Comparison of ENCODE assay signal across 1 cellular context in genomic region chr9:120928720-120929389, GRCh38.
TF ChIP-seq lines count a peak whose summit lies in the region.

No MANE protein-coding gene starts in this region.

TF ChIP-seq in HepG2, 621 proteins besides CTCF, POLR2A, EP300 and RAD21 (continued from another document and continues in another):
- TF ChIP-seq ZNF687 (CRISPR knock-in tag; IDR thresholded peaks at IDR 0.05) (peak; percentile 94), ZNF546 (CRISPR knock-in tag; conservative IDR thresholded peaks at IDR 0.05) (peak; percentile 84), ZFY (CRISPR knock-in tag; IDR thresholded peaks at IDR 0.05) (peak; percentile 83), WIZ (CRISPR knock-in tag; IDR thresholded peaks at IDR 0.05) (0 out of 2 replicates have a peak, but pooled peaks have one; percentile 40), MED1 (CRISPR knock-in tag; IDR thresholded peaks at IDR 0.05) (no peak; the same call in 1 of the 2 replicates), CBX1 (IDR thresholded peaks at IDR 0.05; ENCODE audit: low read depth) (no peak), MED8 (CRISPR knock-in tag; IDR thresholded peaks at IDR 0.05; ENCODE audit: insufficient replicate concordance) (no peak), TCF12 (IDR thresholded peaks at IDR 0.05) (no peak), TCF12 (CRISPR knock-in tag; IDR thresholded peaks at IDR 0.05) (peak; percentile 16; the same call in 1 of the 2 replicates), SPEN (CRISPR knock-in tag; IDR thresholded peaks at IDR 0.05; ENCODE audit: low read depth) (peak; percentile 71), ZNF607 (CRISPR knock-in tag; IDR thresholded peaks at IDR 0.05; ENCODE audit: borderline replicate concordance) (peak; percentile 77; the same call in 1 of the 2 replicates), KDM2A (CRISPR knock-in tag; IDR thresholded peaks at IDR 0.05; ENCODE audit: borderline replicate concordance, low read depth) (peak; percentile 68), ZNF343 (CRISPR knock-in tag; IDR thresholded peaks at IDR 0.05) (0 out of 2 replicates have a peak, but pooled peaks have one; percentile 40), HOXA3 (CRISPR knock-in tag; IDR thresholded peaks at IDR 0.05) (peak; percentile 44; the same call in 1 of the 2 replicates), ZNF775 (CRISPR knock-in tag; IDR thresholded peaks at IDR 0.05; ENCODE audit: borderline replicate concordance) (no peak), KDM5A (IDR thresholded peaks at IDR 0.05; ENCODE audit: borderline replicate concordance, low read length) (no peak), ZNF564 (CRISPR knock-in tag; IDR thresholded peaks at IDR 0.05) (0 out of 2 replicates have a peak, but pooled peaks have one; percentile 52), ZBTB25 (CRISPR knock-in tag; IDR thresholded peaks at IDR 0.05) (peak; percentile 86; the same call in 1 of the 2 replicates), SIN3B (IDR thresholded peaks at IDR 0.05; ENCODE audit: low read length) (no peak), ZNF251 (CRISPR knock-in tag; IDR thresholded peaks at IDR 0.05) (no peak), PRDM15 (CRISPR knock-in tag; IDR thresholded peaks at IDR 0.05) (no peak), ZNF713 (CRISPR knock-in tag; IDR thresholded peaks at IDR 0.05) (no peak), ZNF33A (CRISPR knock-in tag; IDR thresholded peaks at IDR 0.05; ENCODE audit: borderline replicate concordance) (no peak), SATB2 (CRISPR knock-in tag; IDR thresholded peaks at IDR 0.05) (no peak; the same call in 1 of the 2 replicates), GFI1 (CRISPR knock-in tag; IDR thresholded peaks at IDR 0.05; ENCODE audit: borderline replicate concordance) (0 out of 2 replicates have a peak, but pooled peaks have one; percentile 17), SOX13 (IDR thresholded peaks at IDR 0.05) (no peak; the same call in 1 of the 2 replicates), SOX13 (CRISPR knock-in tag; conservative IDR thresholded peaks at IDR 0.05 in 1 of 2, IDR thresholded peaks at IDR 0.05 in 1 of 2) (no peak), HNRNPL (IDR thresholded peaks at IDR 0.05; ENCODE audit: low read depth, low read length) (no peak), ZBTB7A (CRISPR knock-in tag; IDR thresholded peaks at IDR 0.05) (0 out of 2 replicates have a peak, but pooled peaks have one; percentile 2), ZNF615 (CRISPR knock-in tag; IDR thresholded peaks at IDR 0.05; ENCODE audit: borderline replicate concordance) (no peak), ZNF670 (CRISPR knock-in tag; IDR thresholded peaks at IDR 0.05; ENCODE audit: borderline replicate concordance) (no peak), MAZ (IDR thresholded peaks at IDR 0.05; ENCODE audit: borderline replicate concordance, low read depth, low read length) (no peak), MAZ (CRISPR knock-in tag; IDR thresholded peaks at IDR 0.05; ENCODE audit: low read depth) (peak; percentile 49; the same call in 1 of the 2 replicates), KDM4B (CRISPR knock-in tag; IDR thresholded peaks at IDR 0.05) (no peak)
- TF ChIP-seq, protein P1, sequence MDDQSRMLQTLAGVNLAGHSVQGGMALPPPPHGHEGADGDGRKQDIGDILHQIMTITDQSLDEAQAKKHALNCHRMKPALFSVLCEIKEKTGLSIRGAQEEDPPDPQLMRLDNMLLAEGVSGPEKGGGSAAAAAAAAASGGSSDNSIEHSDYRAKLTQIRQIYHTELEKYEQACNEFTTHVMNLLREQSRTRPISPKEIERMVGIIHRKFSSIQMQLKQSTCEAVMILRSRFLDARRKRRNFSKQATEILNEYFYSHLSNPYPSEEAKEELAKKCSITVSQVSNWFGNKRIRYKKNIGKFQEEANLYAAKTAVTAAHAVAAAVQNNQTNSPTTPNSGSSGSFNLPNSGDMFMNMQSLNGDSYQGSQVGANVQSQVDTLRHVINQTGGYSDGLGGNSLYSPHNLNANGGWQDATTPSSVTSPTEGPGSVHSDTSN (CRISPR knock-in tag; IDR thresholded peaks at IDR 0.05; ENCODE audit: borderline replicate concordance): no peak
- TF ChIP-seq, protein P2, sequence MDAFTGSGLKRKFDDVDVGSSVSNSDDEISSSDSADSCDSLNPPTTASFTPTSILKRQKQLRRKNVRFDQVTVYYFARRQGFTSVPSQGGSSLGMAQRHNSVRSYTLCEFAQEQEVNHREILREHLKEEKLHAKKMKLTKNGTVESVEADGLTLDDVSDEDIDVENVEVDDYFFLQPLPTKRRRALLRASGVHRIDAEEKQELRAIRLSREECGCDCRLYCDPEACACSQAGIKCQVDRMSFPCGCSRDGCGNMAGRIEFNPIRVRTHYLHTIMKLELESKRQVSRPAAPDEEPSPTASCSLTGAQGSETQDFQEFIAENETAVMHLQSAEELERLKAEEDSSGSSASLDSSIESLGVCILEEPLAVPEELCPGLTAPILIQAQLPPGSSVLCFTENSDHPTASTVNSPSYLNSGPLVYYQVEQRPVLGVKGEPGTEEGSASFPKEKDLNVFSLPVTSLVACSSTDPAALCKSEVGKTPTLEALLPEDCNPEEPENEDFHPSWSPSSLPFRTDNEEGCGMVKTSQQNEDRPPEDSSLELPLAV (CRISPR knock-in tag; conservative IDR thresholded peaks at IDR 0.05; ENCODE audit: low read depth): no peak
- TF ChIP-seq, protein P3, sequence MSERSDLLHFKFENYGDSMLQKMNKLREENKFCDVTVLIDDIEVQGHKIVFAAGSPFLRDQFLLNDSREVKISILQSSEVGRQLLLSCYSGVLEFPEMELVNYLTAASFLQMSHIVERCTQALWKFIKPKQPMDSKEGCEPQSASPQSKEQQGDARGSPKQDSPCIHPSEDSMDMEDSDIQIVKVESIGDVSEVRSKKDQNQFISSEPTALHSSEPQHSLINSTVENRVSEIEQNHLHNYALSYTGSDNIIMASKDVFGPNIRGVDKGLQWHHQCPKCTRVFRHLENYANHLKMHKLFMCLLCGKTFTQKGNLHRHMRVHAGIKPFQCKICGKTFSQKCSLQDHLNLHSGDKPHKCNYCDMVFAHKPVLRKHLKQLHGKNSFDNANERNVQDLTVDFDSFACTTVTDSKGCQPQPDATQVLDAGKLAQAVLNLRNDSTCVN (CRISPR knock-in tag; IDR thresholded peaks at IDR 0.05; ENCODE audit: borderline replicate concordance): 0 out of 2 replicates have a peak, but pooled peaks have one; percentile 23
- TF ChIP-seq, protein P4, sequence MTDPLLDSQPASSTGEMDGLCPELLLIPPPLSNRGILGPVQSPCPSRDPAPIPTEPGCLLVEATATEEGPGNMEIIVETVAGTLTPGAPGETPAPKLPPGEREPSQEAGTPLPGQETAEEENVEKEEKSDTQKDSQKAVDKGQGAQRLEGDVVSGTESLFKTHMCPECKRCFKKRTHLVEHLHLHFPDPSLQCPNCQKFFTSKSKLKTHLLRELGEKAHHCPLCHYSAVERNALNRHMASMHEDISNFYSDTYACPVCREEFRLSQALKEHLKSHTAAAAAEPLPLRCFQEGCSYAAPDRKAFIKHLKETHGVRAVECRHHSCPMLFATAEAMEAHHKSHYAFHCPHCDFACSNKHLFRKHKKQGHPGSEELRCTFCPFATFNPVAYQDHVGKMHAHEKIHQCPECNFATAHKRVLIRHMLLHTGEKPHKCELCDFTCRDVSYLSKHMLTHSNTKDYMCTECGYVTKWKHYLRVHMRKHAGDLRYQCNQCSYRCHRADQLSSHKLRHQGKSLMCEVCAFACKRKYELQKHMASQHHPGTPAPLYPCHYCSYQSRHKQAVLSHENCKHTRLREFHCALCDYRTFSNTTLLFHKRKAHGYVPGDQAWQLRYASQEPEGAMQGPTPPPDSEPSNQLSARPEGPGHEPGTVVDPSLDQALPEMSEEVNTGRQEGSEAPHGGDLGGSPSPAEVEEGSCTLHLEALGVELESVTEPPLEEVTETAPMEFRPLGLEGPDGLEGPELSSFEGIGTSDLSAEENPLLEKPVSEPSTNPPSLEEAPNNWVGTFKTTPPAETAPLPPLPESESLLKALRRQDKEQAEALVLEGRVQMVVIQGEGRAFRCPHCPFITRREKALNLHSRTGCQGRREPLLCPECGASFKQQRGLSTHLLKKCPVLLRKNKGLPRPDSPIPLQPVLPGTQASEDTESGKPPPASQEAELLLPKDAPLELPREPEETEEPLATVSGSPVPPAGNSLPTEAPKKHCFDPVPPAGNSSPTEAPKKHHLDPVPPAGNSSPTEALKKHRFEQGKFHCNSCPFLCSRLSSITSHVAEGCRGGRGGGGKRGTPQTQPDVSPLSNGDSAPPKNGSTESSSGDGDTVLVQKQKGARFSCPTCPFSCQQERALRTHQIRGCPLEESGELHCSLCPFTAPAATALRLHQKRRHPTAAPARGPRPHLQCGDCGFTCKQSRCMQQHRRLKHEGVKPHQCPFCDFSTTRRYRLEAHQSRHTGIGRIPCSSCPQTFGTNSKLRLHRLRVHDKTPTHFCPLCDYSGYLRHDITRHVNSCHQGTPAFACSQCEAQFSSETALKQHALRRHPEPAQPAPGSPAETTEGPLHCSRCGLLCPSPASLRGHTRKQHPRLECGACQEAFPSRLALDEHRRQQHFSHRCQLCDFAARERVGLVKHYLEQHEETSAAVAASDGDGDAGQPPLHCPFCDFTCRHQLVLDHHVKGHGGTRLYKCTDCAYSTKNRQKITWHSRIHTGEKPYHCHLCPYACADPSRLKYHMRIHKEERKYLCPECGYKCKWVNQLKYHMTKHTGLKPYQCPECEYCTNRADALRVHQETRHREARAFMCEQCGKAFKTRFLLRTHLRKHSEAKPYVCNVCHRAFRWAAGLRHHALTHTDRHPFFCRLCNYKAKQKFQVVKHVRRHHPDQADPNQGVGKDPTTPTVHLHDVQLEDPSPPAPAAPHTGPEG (CRISPR knock-in tag; IDR thresholded peaks at IDR 0.05): 0 out of 2 replicates have a peak, but pooled peaks have one; percentile 29
- TF ChIP-seq, protein P5, sequence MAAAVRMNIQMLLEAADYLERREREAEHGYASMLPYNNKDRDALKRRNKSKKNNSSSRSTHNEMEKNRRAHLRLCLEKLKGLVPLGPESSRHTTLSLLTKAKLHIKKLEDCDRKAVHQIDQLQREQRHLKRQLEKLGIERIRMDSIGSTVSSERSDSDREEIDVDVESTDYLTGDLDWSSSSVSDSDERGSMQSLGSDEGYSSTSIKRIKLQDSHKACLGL (CRISPR knock-in tag; IDR thresholded peaks at IDR 0.05): peak; percentile 36
- TF ChIP-seq, protein P6, sequence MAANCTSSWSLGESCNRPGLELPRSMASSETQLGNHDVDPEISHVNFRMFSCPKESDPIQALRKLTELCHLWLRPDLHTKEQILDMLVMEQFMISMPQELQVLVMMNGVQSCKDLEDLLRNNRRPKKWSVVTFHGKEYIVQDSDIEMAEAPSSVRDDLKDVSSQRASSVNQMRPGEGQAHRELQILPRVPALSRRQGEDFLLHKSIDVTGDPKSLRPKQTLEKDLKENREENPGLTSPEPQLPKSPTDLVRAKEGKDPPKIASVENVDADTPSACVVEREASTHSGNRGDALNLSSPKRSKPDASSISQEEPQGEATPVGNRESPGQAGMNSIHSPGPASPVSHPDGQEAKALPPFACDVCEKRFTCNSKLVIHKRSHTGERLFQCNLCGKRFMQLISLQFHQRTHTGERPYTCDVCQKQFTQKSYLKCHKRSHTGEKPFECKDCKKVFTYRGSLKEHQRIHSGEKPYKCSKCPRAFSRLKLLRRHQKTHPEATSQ (CRISPR knock-in tag; IDR thresholded peaks at IDR 0.05; ENCODE audit: borderline replicate concordance): no peak
